In genomic region chr17:45096141-45096540, GRCh38 we compare ENCODE assay signal across 8 cellular contexts. TPM values are rescaled to one million over a fixed set of nuclear protein-coding genes. Genes with fewer than 3 reads are reported as not detected.
A peak's percentile ranks its signal among the peaks of the same experiment; 100 is the strongest.
DNase-seq lines count a peak whose midpoint lies in the region; ATAC-seq and TF ChIP-seq lines count a peak whose summit lies in the region.

No MANE protein-coding gene starts in this region.

- no peaks in the 10 kb centered on the region for H3K9me3 ChIP-seq in lung (ENCODE audit: control insufficient read depth in 2 of 2, insufficient read depth in 1 of 2, low read length in 1 of 2)

- ATAC-seq in lung (ENCODE audit: insufficient read depth, low FRiP score) (no peak), GM19463 (IDR thresholded peaks at IDR 0.05; ENCODE audit: unreplicated experiment) (no peak), left lobe of liver (no peak), GM18517 (IDR thresholded peaks at IDR 0.05; ENCODE audit: unreplicated experiment) (no peak)

- TF ChIP-seq CTCF in lung (IDR thresholded peaks at IDR 0.05; ENCODE audit: control extremely low read depth, extremely low read depth) = peak; percentile 0

- peaks cover 5 to 7% of the 10 kb centered on the region in 2 donors for H3K4me1 ChIP-seq in lung (ENCODE audit: control insufficient read depth in 2 of 2, insufficient read depth in 2 of 2, low read length in 2 of 2)

- H3K27me3 ChIP-seq in lung (ENCODE audit: control insufficient read depth, insufficient read depth) = no peaks in the 10 kb centered on the region

- H3K36me3 ChIP-seq in lung (ENCODE audit: control insufficient read depth in 2 of 2, insufficient read depth in 2 of 2, low read length in 2 of 2) = peaks cover 14 to 53% of the 10 kb centered on the region in 2 donors

- DNase-seq in CD1c-positive myeloid dendritic cell (ENCODE audit: extremely low spot score) (peak; percentile 4), astrocyte of the hippocampus (ENCODE audit: low read depth, low spot score) (peak; percentile 64), lung (ENCODE audit: low spot score) (no peak), left lobe of liver (ENCODE audit: low spot score) (no peak)
- DNase-seq in Jurkat, Clone E6-1 (ENCODE audit: low read depth, low spot score) = peak; percentile 22
- DNase-seq in stimulated activated naive CD4-positive, alpha-beta T cell treated with Interleukin-2 at 50 U/mL for 16 hours (lab: John Stamatoyannopoulos, UW) = no peak

- WGBS in lung, 2 donors = 78 to 80% methylated on average over 3 of the region's 3 CpGs

- no peak overlapping the region for H3K27ac ChIP-seq in lung (ENCODE audit: low read depth in 1 of 2, low read length in 1 of 2)

- H3K4me3 ChIP-seq in Jurkat, Clone E6-1 (ENCODE audit: low read length) = no peak overlapping the region
- H3K4me3 ChIP-seq in lung = no peak overlapping the region

RNA-seq across cellular contexts. Expression of gene NMT1, which starts 35.0 kb away (rescaled TPM):
- polyA plus RNA-seq in Jurkat, Clone E6-1 (2012; ENCODE audit: insufficient read depth, insufficient read length) = 180 TPM
- total RNA-seq in lung (100 to 1,000 TPM in 1 of 2 donors, 10 to 100 TPM in 1; 56.9 to 120 TPM), left lobe of liver (77.0 TPM)
- polyA plus RNA-seq in lung = 10 to 100 TPM; 37.7 to 41.0 TPM

RNA-seq across cellular contexts. Expression of gene PLCD3, which starts 36.2 kb away (rescaled TPM):
- polyA plus RNA-seq in Jurkat, Clone E6-1 (2012; ENCODE audit: insufficient read depth, insufficient read length) = 10.3 TPM
- total RNA-seq in lung = 10 to 100 TPM in 1 of 2 donors, 1 to 10 TPM in 1; 3.6 to 43.3 TPM
- 10 to 100 TPM; 13.6 to 24.2 TPM for polyA plus RNA-seq in lung
- 3.4 TPM for total RNA-seq in left lobe of liver

RNA-seq across cellular contexts. Expression of gene ACBD4, which starts 39.3 kb away (rescaled TPM):
- 9.0 TPM for polyA plus RNA-seq in Jurkat, Clone E6-1 (2012; ENCODE audit: insufficient read depth, insufficient read length)
- total RNA-seq in lung = 10 to 100 TPM; 12.6 to 12.7 TPM
- polyA plus RNA-seq in lung = 10 to 100 TPM in 1 of 2 donors, 1 to 10 TPM in 1; 7.8 to 15.7 TPM
- total RNA-seq in left lobe of liver = 90.3 TPM

RNA-seq across cellular contexts. Expression of gene DCAKD, which starts 44.7 kb away (rescaled TPM):
- polyA plus RNA-seq in Jurkat, Clone E6-1 (2012; ENCODE audit: insufficient read depth, insufficient read length) = 47.0 TPM
- total RNA-seq in lung (10 to 100 TPM; 26.7 to 28.8 TPM), left lobe of liver (19.3 TPM)
- polyA plus RNA-seq in lung = 10 to 100 TPM; 11.8 to 13.6 TPM

RNA-seq across cellular contexts. Expression of gene HEXIM1, which starts 52.1 kb away (rescaled TPM):
- polyA plus RNA-seq in Jurkat, Clone E6-1 (2012; ENCODE audit: insufficient read depth, insufficient read length) = 27.6 TPM
- total RNA-seq in lung = 10 to 100 TPM; 25.3 to 34.4 TPM
- polyA plus RNA-seq in lung = 10 to 100 TPM; 14.5 to 18.7 TPM
- 29.3 TPM for total RNA-seq in left lobe of liver

Comparison
In these comparisons a context has a peak if more than half of its experiments do, and no peak if none do; other contexts are left out.
1. DNase-seq: peak in CD1c-positive myeloid dendritic cell (single experiment), Jurkat, Clone E6-1 (single experiment) and astrocyte of the hippocampus (single experiment); none in lung (single experiment), stimulated activated naive CD4-positive, alpha-beta T cell treated with Interleukin-2 at 50 U/mL for 16 hours (single experiment) and left lobe of liver (single experiment).